ENCODE assay signal across 12 cellular contexts in the genomic region with DNA sequence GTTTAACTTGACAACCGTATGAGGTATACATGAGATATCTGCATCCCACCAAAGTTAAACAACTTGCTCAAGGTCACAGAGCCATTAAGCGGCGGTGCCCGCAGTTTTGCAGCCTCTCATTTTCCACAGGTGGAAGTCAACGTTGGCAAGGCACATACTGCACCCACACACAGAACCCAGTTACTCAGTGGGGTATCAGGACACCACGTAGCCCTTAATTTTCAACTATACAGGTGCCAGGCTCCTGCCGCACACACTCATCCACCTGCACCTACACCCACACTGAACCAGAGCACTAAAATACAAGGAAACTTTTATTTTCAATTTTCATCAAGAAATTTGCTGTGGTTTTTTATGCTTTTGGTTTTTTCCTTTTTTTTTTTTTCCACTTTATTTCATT. TPM values are rescaled to one million over a fixed set of nuclear protein-coding genes. Genes with fewer than 3 reads are reported as not detected.
DNase-seq lines count a peak whose midpoint lies in the region; ATAC-seq and TF ChIP-seq lines count a peak whose summit lies in the region.
"Had no signal": no experiment of that assay in that cellular context is flagged by ENCODE, and none has a peak within 500 bp of the region (broad histone marks: within the 10 kb centered on the region; RNA-seq: fewer than 3 reads in every experiment).

No MANE protein-coding gene starts in this region.

- H3K27me3 Mint-ChIP-seq in activated T-cell treated with anti-CD3 and anti-CD28 coated beads, Interleukin-2, amount 50 U/mL, for 24 hours = no peaks in the 10 kb centered on the region
- no peaks in the 10 kb centered on the region for H3K27me3 Mint-ChIP-seq in chondrocyte (ENCODE audit: low read depth)
- H3K27me3 Mint-ChIP-seq: dendritic cell treated with granulocyte-macrophage colony-stimulating factor and Interleukin-4, amounts not matched to agents 40 ng/mL and 50 ng/mL, for 4 days had no signal

- ATAC-seq in GM19395 (IDR thresholded peaks at IDR 0.05; ENCODE audit: unreplicated experiment) = no peak

- H3K9me3 ChIP-seq in OCI-LY1 (ENCODE audit: low read length) = no peaks in the 10 kb centered on the region
- H3K9me3 ChIP-seq: left ventricle myocardium inferior, tibial nerve had no signal

- no peak overlapping the region for H3K4me3 ChIP-seq in OCI-LY1 (ENCODE audit: low read depth, low read length, poor library complexity, severe bottlenecking)
- H3K4me3 ChIP-seq: left ventricle myocardium inferior, tibial nerve had no signal

- peaks cover 14% of the 10 kb centered on the region for H3K79me2 ChIP-seq in OCI-LY1 (ENCODE audit: insufficient read depth, low read length)

- no peaks in the 10 kb centered on the region for H3K9me3 Mint-ChIP-seq in activated T-cell treated with anti-CD3 and anti-CD28 coated beads, Interleukin-2, amount 50 U/mL, for 24 hours
- no peaks in the 10 kb centered on the region for H3K9me3 Mint-ChIP-seq in chondrocyte (ENCODE audit: low read depth)
- H3K9me3 Mint-ChIP-seq: dendritic cell treated with granulocyte-macrophage colony-stimulating factor and Interleukin-4, amounts not matched to agents 40 ng/mL and 50 ng/mL, for 4 days had no signal

- H3K27ac Mint-ChIP-seq in activated T-cell treated with anti-CD3 and anti-CD28 coated beads, Interleukin-2, amount 50 U/mL, for 24 hours = peak overlapping the region; percentile 100
- peak overlapping the region; percentile 57 for H3K27ac Mint-ChIP-seq in chondrocyte (ENCODE audit: unreplicated experiment)

- H3K9me2 ChIP-seq in OCI-LY1 (ENCODE audit: low read depth, low read length) = no peaks in the 10 kb centered on the region

- DNase-seq in activated T-cell treated with anti-CD3 and anti-CD28 coated beads, Interleukin-2, amount 50 U/mL, for 24 hours = no peak
- no peak for DNase-seq in activated T-cell treated with anti-CD3 and anti-CD28 coated beads, Interleukin-2, amount 50 U/mL, for 1 hour
- no peak for DNase-seq in chondrocyte (ENCODE audit: low spot score)
- peak; percentile 39 for DNase-seq in putamen (ENCODE audit: low spot score)
- no peak for DNase-seq in stimulated activated CD8-positive, alpha-beta memory T cell treated with anti-CD3 and anti-CD28 coated beads, Interleukin-4, amount 100 ng/mL, for 48 hours
- no peak for DNase-seq in middle frontal gyrus (ENCODE audit: extremely low spot score, low spot score)
- DNase-seq: DMS153, left ventricle myocardium inferior had no signal

- H3K27me3 ChIP-seq in OCI-LY1 (ENCODE audit: insufficient read depth, low read length) = no peaks in the 10 kb centered on the region
- H3K27me3 ChIP-seq: tibial nerve had no signal

- H3K36me3 ChIP-seq in OCI-LY1 (ENCODE audit: insufficient read depth, low read length) = peaks cover 69% of the 10 kb centered on the region

- peak overlapping the region; percentile 100 for H3K4me3 Mint-ChIP-seq in activated T-cell treated with anti-CD3 and anti-CD28 coated beads, Interleukin-2, amount 50 U/mL, for 24 hours
- peak overlapping the region; percentile 98 for H3K4me3 Mint-ChIP-seq in chondrocyte (ENCODE audit: unreplicated experiment)

- H3K9ac ChIP-seq in OCI-LY1 (ENCODE audit: low read length) = no peak overlapping the region

- H3K4me1 Mint-ChIP-seq in activated T-cell treated with anti-CD3 and anti-CD28 coated beads, Interleukin-2, amount 50 U/mL, for 24 hours (ENCODE audit: low read depth) = peaks cover 67% of the 10 kb centered on the region
- H3K4me1 Mint-ChIP-seq in chondrocyte (ENCODE audit: low read depth) = peaks cover 29% of the 10 kb centered on the region

- TF ChIP-seq CTCF in OCI-LY1 (IDR thresholded peaks at IDR 0.05; ENCODE audit: low read length) (no peak), chondrocyte (IDR thresholded peaks at IDR 0.05) (no peak)

- no peaks in the 10 kb centered on the region for H4K20me1 ChIP-seq in OCI-LY1 (ENCODE audit: insufficient read depth, low read length)

- no peak overlapping the region for H3K4me2 ChIP-seq in OCI-LY1 (ENCODE audit: low read length)

- H3F3A ChIP-seq in OCI-LY1 (ENCODE audit: insufficient read depth, low read length) = peaks cover 10% of the 10 kb centered on the region; the same call in 1 of the 2 replicates

- H3K27ac ChIP-seq in OCI-LY1 (ENCODE audit: low read depth, low read length, poor library complexity, severe bottlenecking) = peak overlapping the region; percentile 8
- H3K27ac ChIP-seq: left ventricle myocardium inferior, tibial nerve had no signal

- H3K36me3 Mint-ChIP-seq in activated T-cell treated with anti-CD3 and anti-CD28 coated beads, Interleukin-2, amount 50 U/mL, for 24 hours (ENCODE audit: low read depth) = peaks cover 96% of the 10 kb centered on the region
- H3K36me3 Mint-ChIP-seq in chondrocyte (ENCODE audit: low read depth) = peaks cover 32% of the 10 kb centered on the region

- H2AFZ ChIP-seq in OCI-LY1 (ENCODE audit: low read length) = no peak overlapping the region

- peaks cover 20% of the 10 kb centered on the region for H3K4me1 ChIP-seq in OCI-LY1 (ENCODE audit: insufficient read depth, low read length, severe bottlenecking)

RNA-seq across cellular contexts. Expression of gene NOP2, which starts 1.7 kb away (rescaled TPM):
- 27.1 to 39.3 TPM (median 32.5 TPM) in 3 replicates for total RNA-seq in chondrocyte

RNA-seq across cellular contexts. Expression of gene IFFO1, which starts 13.9 kb away (rescaled TPM):
- total RNA-seq in chondrocyte = 29.0 to 29.5 TPM (median 29.2 TPM) in 3 replicates

RNA-seq across cellular contexts. Expression of gene GAPDH, which starts 35.5 kb away (rescaled TPM):
- total RNA-seq in chondrocyte = 2,133 to 3,148 TPM (median 3,067 TPM) in 3 replicates

RNA-seq across cellular contexts. Expression of gene CHD4, which starts 37.4 kb away (rescaled TPM):
- total RNA-seq in chondrocyte = 227 to 242 TPM (median 231 TPM) in 3 replicates
